In genomic region chr18:76953186-76953982, GRCh38 we compare ENCODE assay signal across 12 cellular contexts.
A peak's percentile ranks its signal among the peaks of the same experiment; 100 is the strongest.
DNase-seq lines count a peak whose midpoint lies in the region; ATAC-seq, FAIRE-seq and TF ChIP-seq lines count a peak whose summit lies in the region.
"Had no signal": no experiment of that assay in that cellular context is flagged by ENCODE, and none has a peak within 500 bp of the region (broad histone marks: within the 10 kb centered on the region; RNA-seq: fewer than 3 reads in every experiment).

No MANE protein-coding gene starts in this region.

- TF ChIP-seq CTCF in pancreas (IDR thresholded peaks at IDR 0.05) (no peak), foreskin keratinocyte (conservative IDR thresholded peaks at IDR 0.05) (no peak)

- H3K36me3 ChIP-seq in pancreas, result peaks cover 0 to 6% (median 0%) of the 10 kb centered on the region in 3 donors
- peaks cover 13% of the 10 kb centered on the region; the same call in 1 of the 2 replicates for H3K36me3 ChIP-seq in GM23248 (ENCODE audit: low read depth)

- no peaks in the 10 kb centered on the region for H4K20me1 ChIP-seq in GM23248 (ENCODE audit: insufficient read depth)

- no peak overlapping the region for H3K4me2 ChIP-seq in GM23248 (ENCODE audit: unreplicated experiment)

- no peaks in the 10 kb centered on the region for H3K79me2 ChIP-seq in GM23248 (ENCODE audit: insufficient read depth)

- in situ Hi-C loops in GM23248 (cut with MboI), result no loop called here

- H3K9ac ChIP-seq in GM23248, result no peak overlapping the region

- H3K4me1 ChIP-seq in pancreas (peaks cover 8 to 18% (median 16%) of the 10 kb centered on the region in 3 donors), GM23248 (ENCODE audit: insufficient read depth) (no peaks in the 10 kb centered on the region), foreskin keratinocyte (no peaks in the 10 kb centered on the region)

- ATAC-seq in pancreas (peak; percentile 86 to 91 (median 89)), HG02623 (IDR thresholded peaks at IDR 0.05; ENCODE audit: unreplicated experiment) (no peak), GM19455 (IDR thresholded peaks at IDR 0.05; ENCODE audit: unreplicated experiment) (no peak), foreskin keratinocyte (no peak)
- ATAC-seq: activated T-helper 17 cell treated with anti-CD3 and anti-CD28 coated beads, Interleukin-2, amount 50 U/mL, for 72 hours had no signal

- no peak for FAIRE-seq in pancreas (lab: Jason Lieb, UNC)

- H3K9me3 ChIP-seq in pancreas, result no peaks in the 10 kb centered on the region
- H3K9me3 ChIP-seq in GM23248 (ENCODE audit: low read depth), result no peaks in the 10 kb centered on the region

- peak overlapping the region in 3 of 4 donors; percentile 24 to 66 (median 58) for H3K27ac ChIP-seq in pancreas
- H3K27ac ChIP-seq in GM23248, result no peak overlapping the region
- no peak overlapping the region for H3K27ac ChIP-seq in foreskin keratinocyte

- H3K4me3 ChIP-seq in pancreas (peak overlapping the region in 1 of 4 donors; percentile 9), GM23248 (no peak overlapping the region)

- DNase-seq in DMS53 (lab: John Stamatoyannopoulos, UW) (peak; percentile 85), NCI-H748 (lab: John Stamatoyannopoulos, UW; ENCODE audit: unreplicated experiment) (peak; percentile 71), head of caudate nucleus (peak in 31 of 42 donors; percentile 22 to 78 (median 58)), pancreas (peak; percentile 75 to 93 (median 84)), GM23248 (no peak), foreskin keratinocyte (no peak)
- DNase-seq: CD8-positive, alpha-beta memory T cell; immature natural killer cell; NCI-H226 had no signal

- WGBS in pancreas, 2 donors, result 9% methylated on average over 15 of the region's 15 CpGs
- 83 to 85% methylated on average over 15 of the region's 15 CpGs for WGBS in GM23248 (ENCODE audit: low coverage in 1 of 2, low lambda C conversion rate in 2 of 2, missing lambda C conversion rate in 2 of 2), 2 experiments

- intact Hi-C loops in head of caudate nucleus (cut with DNase I), result no loop called here
- intact Hi-C loops in pancreas (cut with DNase I), result no loop called here

- H3K27me3 ChIP-seq in pancreas (no peaks in the 10 kb centered on the region), GM23248 (replicated peaks; ENCODE audit: insufficient read depth) (no peaks in the 10 kb centered on the region), foreskin keratinocyte (no peaks in the 10 kb centered on the region)

- H3F3A ChIP-seq in GM23248 (ENCODE audit: insufficient read depth), result no peaks in the 10 kb centered on the region

- no peaks in the 10 kb centered on the region for H3K9me2 ChIP-seq in GM23248 (ENCODE audit: insufficient read depth)

- no peak overlapping the region for H2AFZ ChIP-seq in GM23248

Comparison
In these comparisons a context has a peak if more than half of its experiments do, and no peak if none do; other contexts are left out.
1. DNase-seq: peak in DMS53 (single experiment), NCI-H748 (single experiment), head of caudate nucleus (31 of 42) and pancreas (6 of 6); none in GM23248 (single experiment) and foreskin keratinocyte (0 of 2).
2. ATAC-seq: peak in pancreas (4 of 4); none in HG02623 (single experiment), GM19455 (single experiment) and foreskin keratinocyte (single experiment).
3. H3K27ac ChIP-seq: peak in pancreas (3 of 4); none in GM23248 (single experiment) and foreskin keratinocyte (single experiment).